ENCODE assay signal across 17 cellular contexts in the genomic region with DNA sequence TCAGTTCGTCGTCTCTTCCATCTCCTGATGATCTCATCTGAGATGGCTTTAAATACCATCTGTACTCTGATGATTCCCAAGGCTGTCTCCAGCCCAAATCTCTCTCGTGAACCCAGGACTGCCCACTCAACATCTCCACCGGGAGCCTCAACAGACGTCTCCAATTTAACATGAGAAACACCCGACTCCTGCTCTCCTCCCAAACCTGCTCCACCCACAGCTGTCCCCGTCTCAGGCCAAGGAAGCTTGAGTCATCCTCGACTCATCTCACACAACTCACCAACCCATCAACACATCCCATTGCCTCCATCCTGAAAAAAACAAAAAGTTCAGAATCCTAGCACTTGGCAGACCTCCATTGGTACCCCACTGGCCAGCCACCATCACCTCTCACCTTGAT. TPM values are rescaled to one million over a fixed set of nuclear protein-coding genes. Genes with fewer than 3 reads are reported as not detected.
A peak's percentile ranks its signal among the peaks of the same experiment; 100 is the strongest.
DNase-seq lines count a peak whose midpoint lies in the region; ATAC-seq and TF ChIP-seq lines count a peak whose summit lies in the region.
"Had no signal": no experiment of that assay in that cellular context is flagged by ENCODE, and none has a peak within 500 bp of the region (broad histone marks: within the 10 kb centered on the region; RNA-seq: fewer than 3 reads in every experiment).

No MANE protein-coding gene starts in this region.

- in situ Hi-C loops in GM13976 (cut with MboI; ENCODE audit: low sequenced_read_pairs, unreplicated experiment): no loop called here

- DNase-seq in AG20443 (ENCODE audit: low spot score): peak; percentile 52
- DNase-seq in M059J (ENCODE audit: low read depth): peak; percentile 6
- DNase-seq in dorsolateral prefrontal cortex: peak in 8 of 10 donors; percentile 36 to 80 (median 56)
- peak; percentile 51 for DNase-seq in occipital lobe (lab: John Stamatoyannopoulos, UW)
- DNase-seq in GM13976 (ENCODE audit: low spot score): no peak
- DNase-seq in GM03348 (ENCODE audit: low spot score): no peak
- DNase-seq in Right ventricle myocardium superior: no peak
- DNase-seq: Caco-2, NCI-H1417, NCI-H1930, NCI-H510A treated with DMSO at 0.1 percent for 48 hours, Peyer's patch, SIG-M5 had no signal

- no peak overlapping the region for H3K4me3 ChIP-seq in dorsolateral prefrontal cortex
- H3K4me3 ChIP-seq: Peyer's patch had no signal

- intact Hi-C loops in dorsolateral prefrontal cortex (cut with DNase I) (no loop called here), Right ventricle myocardium superior (cut with DNase I) (no loop called here)

- TF ChIP-seq CTCF in dorsolateral prefrontal cortex (IDR thresholded peaks at IDR 0.05 in 54 of 56, conservative IDR thresholded peaks at IDR 0.05 in 2 of 56; ENCODE audit: low read depth in 1 of 56, partially characterized antibody in 56 of 56) (no peak), GM13976 (IDR thresholded peaks at IDR 0.05; ENCODE audit: borderline replicate concordance, control extremely low read depth, extremely low read depth, insufficient read depth, missing control alignments) (no peak)

- ATAC-seq in Right ventricle myocardium superior (ENCODE audit: poor library complexity): no peak
- no peak for ATAC-seq in GM18502 (IDR thresholded peaks at IDR 0.05; ENCODE audit: poor library complexity, unreplicated experiment)
- ATAC-seq: HepG2 had no signal

- peak overlapping the region in 1 of 59 donors; percentile 63 for H3K27ac ChIP-seq in dorsolateral prefrontal cortex
- H3K27ac ChIP-seq: KMS-11, Peyer's patch had no signal

- no peaks in the 10 kb centered on the region for H3K27me3 ChIP-seq in dorsolateral prefrontal cortex
- H3K27me3 ChIP-seq: Peyer's patch had no signal

RNA-seq across cellular contexts. Expression of a gene that starts 29.7 kb away (rescaled TPM):
- not detected in 2 replicates for total RNA-seq in M059J (2014; rRNA removed; shearing (Covaris generic))
- 10 to 100 TPM; 15.6 to 71.8 (median 37.7) TPM for total RNA-seq in dorsolateral prefrontal cortex
- total RNA-seq in occipital lobe: 45.5 TPM
- not detected for total RNA-seq in Right ventricle myocardium superior
- total RNA-seq: A172, Caco-2, HepG2 had no signal

Comparison
In these comparisons a context has a peak if more than half of its experiments do, and no peak if none do; other contexts are left out.
1. DNase-seq: peak in AG20443 (single experiment), M059J (single experiment), dorsolateral prefrontal cortex (8 of 10) and occipital lobe (single experiment); none in GM13976 (single experiment), GM03348 (single experiment) and Right ventricle myocardium superior (single experiment).
2. RNA of a gene that starts 29.7 kb away (total RNA-seq): 45.5 TPM in occipital lobe (single experiment) and 15.6 to 71.8 TPM in dorsolateral prefrontal cortex; not detected in M059J and not detected in Right ventricle myocardium superior (single experiment); every median in the first group is over 10 times any median in the second.